ENCODE assay signal across 8 cellular contexts in genomic region chr3:14402304-14402811, GRCh38. TPM values are rescaled to one million over a fixed set of nuclear protein-coding genes. Genes with fewer than 3 reads are reported as not detected.
A peak's percentile ranks its signal among the peaks of the same experiment; 100 is the strongest.
DNase-seq lines count a peak whose midpoint lies in the region; ATAC-seq and TF ChIP-seq lines count a peak whose summit lies in the region.

Gene SLC6A6, plus strand, starts transcription at chr3:14402606. Its CDS starts 41,029 bp downstream, at chr3:14443635.

- H3K23ac ChIP-seq in trophoblast cell (ENCODE audit: low read length), result peak within 1 kb of the TSS; percentile 0

- peak within 1 kb of the TSS; percentile 60 for H4K12ac ChIP-seq in trophoblast cell (ENCODE audit: low read depth, low read length)

- whole genome bisulfite sequencing in trophoblast cell (ENCODE audit: extremely low coverage, insufficient coverage, insufficient read length), result no CpG with 5 or more reads among the region's 59 CpGs
- WGBS in tibial nerve, 2 donors, result 2% methylated on average over 20 to 32 of the region's 59 CpGs

- peak; percentile 81 for ATAC-seq in HG02759 (IDR thresholded peaks at IDR 0.05; ENCODE audit: unreplicated experiment)

- H3K79me1 ChIP-seq in trophoblast cell (ENCODE audit: low read length), result peaks cover 17% of the 10 kb centered on the region

- H3K4ac ChIP-seq in trophoblast cell (ENCODE audit: low read depth, low read length), result peak within 1 kb of the TSS; percentile 37

- TF ChIP-seq CTCF in GM12874 (IDR thresholded peaks at IDR 0.05; ENCODE audit: insufficient read depth, low read depth, low read length) (peak; percentile 58), cardiac muscle cell (IDR thresholded peaks at IDR 0.05; ENCODE audit: low read depth, low read length) (peak; percentile 50), tibial nerve (IDR thresholded peaks at IDR 0.05) (peak; percentile 22 to 60 (median 32))

- H4K91ac ChIP-seq in trophoblast cell (ENCODE audit: low read depth, low read length), result peak within 1 kb of the TSS; percentile 91

- peak within 1 kb of the TSS; percentile 85 for H4K8ac ChIP-seq in trophoblast cell (ENCODE audit: low read depth, low read length)

- H3K18ac ChIP-seq in trophoblast cell (ENCODE audit: low read length), result peak within 1 kb of the TSS; percentile 92

- H3K27ac ChIP-seq in cardiac muscle cell (peak within 1 kb of the TSS; percentile 62), trophoblast cell (ENCODE audit: low read depth, low read length) (peak within 1 kb of the TSS; percentile 93), tibial nerve (peak within 1 kb of the TSS in 3 of 4 donors; percentile 75 to 91 (median 82))

- no peaks in the 10 kb centered on the region for H3K9me3 ChIP-seq in cardiac muscle cell (ENCODE audit: low read depth)
- H3K9me3 ChIP-seq in trophoblast cell (ENCODE audit: insufficient read depth, low read depth, low read length), result no peaks in the 10 kb centered on the region
- no peaks in the 10 kb centered on the region for H3K9me3 ChIP-seq in tibial nerve

- H2AK5ac ChIP-seq in trophoblast cell (ENCODE audit: low read length), result peak within 1 kb of the TSS; percentile 20

- H2BK12ac ChIP-seq in trophoblast cell (ENCODE audit: low read length), result peak within 1 kb of the TSS; percentile 72

- peak within 1 kb of the TSS; percentile 80 for H2AFZ ChIP-seq in trophoblast cell (ENCODE audit: insufficient read depth, low read length, poor library complexity)

- peak; percentile 31 to 45 for TF ChIP-seq EP300 in tibial nerve (IDR thresholded peaks at IDR 0.05)

- TF ChIP-seq POLR2A in tibial nerve (IDR thresholded peaks at IDR 0.05), result peak; percentile 28 to 56

- peak within 1 kb of the TSS; percentile 97 for H3K14ac ChIP-seq in trophoblast cell (ENCODE audit: low read length)

- DNase-seq in NCI-H1417 (lab: John Stamatoyannopoulos, UW) (peak; percentile 89 to 95 (median 93)), SW 1271 (lab: John Stamatoyannopoulos, UW) (peak; percentile 81 to 88), cardiac muscle cell (ENCODE audit: low read depth in 1 of 2, low spot score in 1 of 2) (peak; percentile 93 to 95), trophoblast cell (peak; percentile 99 to 100), tibial nerve (ENCODE audit: low spot score in 2 of 2) (peak; percentile 94 to 95)
- DNase-seq in activated naive CD8-positive, alpha-beta T cell treated with anti-CD3 and anti-CD28 coated beads, Interleukin-2, amount 50 U/mL, for 16 hours (ENCODE audit: low read depth, low spot score), result peak; percentile 85

- peaks cover 24% of the 10 kb centered on the region for H3K79me2 ChIP-seq in trophoblast cell (ENCODE audit: control insufficient read depth, insufficient read depth, low read length, poor library complexity)

- H2BK5ac ChIP-seq in trophoblast cell (ENCODE audit: low read depth, low read length, poor library complexity), result peak within 1 kb of the TSS; percentile 90

- H3K9ac ChIP-seq in trophoblast cell (ENCODE audit: low read length), result peak within 1 kb of the TSS; percentile 79

- H3K27me3 ChIP-seq in cardiac muscle cell (peaks cover 4% of the 10 kb centered on the region), trophoblast cell (ENCODE audit: insufficient read depth, low read length) (no peaks in the 10 kb centered on the region), tibial nerve (no peaks in the 10 kb centered on the region)

- H2BK120ac ChIP-seq in trophoblast cell (ENCODE audit: insufficient read depth, low read length, poor library complexity), result peak within 1 kb of the TSS; percentile 97

- no peaks in the 10 kb centered on the region for H3K36me3 ChIP-seq in cardiac muscle cell
- peaks cover 0 to 5% of the 10 kb centered on the region in 2 experiments for H3K36me3 ChIP-seq in trophoblast cell (ENCODE audit: control insufficient read depth in 1 of 2, insufficient read depth in 2 of 2, low read length in 2 of 2)
- no peaks in the 10 kb centered on the region for H3K36me3 ChIP-seq in tibial nerve

- peak within 1 kb of the TSS; percentile 79 for H3K4me2 ChIP-seq in trophoblast cell (ENCODE audit: low read length)

- H3K4me3 ChIP-seq in cardiac muscle cell (peak within 1 kb of the TSS; percentile 65), trophoblast cell (ENCODE audit: low read depth, low read length) (peak within 1 kb of the TSS; percentile 92), tibial nerve (peak within 1 kb of the TSS; percentile 62 to 74 (median 68))

- H3K4me1 ChIP-seq in cardiac muscle cell (ENCODE audit: low read depth) (peaks cover 11% of the 10 kb centered on the region), trophoblast cell (ENCODE audit: control insufficient read depth in 1 of 2, insufficient read depth in 2 of 2, low read length in 2 of 2) (peaks cover 11 to 27% of the 10 kb centered on the region in 2 experiments), tibial nerve (peaks cover 0 to 41% (median 23%) of the 10 kb centered on the region in 4 donors)

RNA-seq across cellular contexts. Expression of gene SLC6A6, which starts in this region (rescaled TPM):
- 9.6 and 19.7 TPM in 2 replicates for total RNA-seq in cardiac muscle cell
- 5.4 and 11.8 TPM in 2 replicates for polyA plus RNA-seq in cardiac muscle cell
- 64.5 and 69.3 TPM in 2 replicates for polyA plus RNA-seq in trophoblast cell (2013)
- total RNA-seq in tibial nerve, result 10 to 100 TPM; 11.8 to 24.9 (median 13.5) TPM

Comparison
In these comparisons a context has a peak if more than half of its experiments do, and no peak if none do; other contexts are left out.
1. Peak in every context shown above with its lines: DNase-seq, ATAC-seq, H3K4me3 ChIP-seq and H3K27ac ChIP-seq.